In genomic region chr1:184362876-184363275, GRCh38 we compare ENCODE assay signal across 17 cellular contexts. TPM values are rescaled to one million over a fixed set of nuclear protein-coding genes. Genes with fewer than 3 reads are reported as not detected.
DNase-seq lines count a peak whose midpoint lies in the region; ATAC-seq and TF ChIP-seq lines count a peak whose summit lies in the region.
"Had no signal": no experiment of that assay in that cellular context is flagged by ENCODE, and none has a peak within 500 bp of the region (broad histone marks: within the 10 kb centered on the region; RNA-seq: fewer than 3 reads in every experiment).

No MANE protein-coding gene starts in this region.

- H3K4me1 ChIP-seq in colonic mucosa (peaks cover 8% of the 10 kb centered on the region), prostate gland (replicated peaks) (peaks cover 6% of the 10 kb centered on the region), OCI-LY7 (ENCODE audit: insufficient read depth, low read length, poor library complexity, severe bottlenecking) (no peaks in the 10 kb centered on the region)
- H3K4me1 ChIP-seq: SJCRH30 had no signal

- TF ChIP-seq CTCF in LNCaP clone FGC (IDR thresholded peaks at IDR 0.05; ENCODE audit: control insufficient read depth, extremely low read depth, insufficient read depth) (no peak), colonic mucosa (IDR thresholded peaks at IDR 0.05) (no peak), prostate gland (IDR thresholded peaks at IDR 0.05) (no peak), OCI-LY7 (conservative IDR thresholded peaks at IDR 0.05; ENCODE audit: low read length) (no peak)

- H3K27ac ChIP-seq in colonic mucosa (peak overlapping the region; percentile 24), prostate gland (peak overlapping the region; percentile 56 to 77), OCI-LY7 (ENCODE audit: low read depth, low read length, poor library complexity, severe bottlenecking) (no peak overlapping the region)
- H3K27ac ChIP-seq: SJCRH30 had no signal

- H3K27me3 ChIP-seq in colonic mucosa: no peaks in the 10 kb centered on the region
- no peaks in the 10 kb centered on the region for H3K27me3 ChIP-seq in prostate gland (replicated peaks; ENCODE audit: insufficient read depth)
- H3K27me3 ChIP-seq: SJCRH30 had no signal

- no peaks in the 10 kb centered on the region for H3K79me2 ChIP-seq in OCI-LY7 (ENCODE audit: insufficient read depth, low read depth, low read length)

- H3K9me2 ChIP-seq in OCI-LY7 (ENCODE audit: insufficient read depth, low read length): no peaks in the 10 kb centered on the region

- H2AFZ ChIP-seq in OCI-LY7 (ENCODE audit: low read length): no peak overlapping the region

- BruUV-seq in OCI-LY7 (replicated peaks; lab: Mats Ljungman, UMichigan): no TSS peak

- H3K9ac ChIP-seq in colonic mucosa (ENCODE audit: low read depth in 2 of 2, low read length in 2 of 2): no peak overlapping the region

- POLR2A ChIA-PET in OCI-LY7 (lab: Charles Lee): no interaction called here

- intact Hi-C loops in colonic mucosa (cut with DNase I) (no loop called here), prostate gland (cut with DNase I) (no loop called here), OCI-LY7 (cut with micrococcal nuclease; ENCODE audit: unreplicated experiment) (no loop called here)

- H3K4me3 ChIP-seq in LNCaP clone FGC (ENCODE audit: low read depth, low read length) (no peak overlapping the region), colonic mucosa (no peak overlapping the region), prostate gland (no peak overlapping the region), OCI-LY7 (ENCODE audit: low read depth, low read length, poor library complexity, severe bottlenecking) (no peak overlapping the region)
- H3K4me3 ChIP-seq: SJCRH30 had no signal

- H4K20me1 ChIP-seq in OCI-LY7 (ENCODE audit: insufficient read depth, low read length): no peaks in the 10 kb centered on the region

- 29% methylated on average over 1 of the region's 1 CpG for WGBS in prostate gland

- CTCF ChIA-PET in OCI-LY7 (lab: Charles Lee; ENCODE audit: unreplicated experiment): no interaction called here

- TF ChIP-seq POLR2A in prostate gland (IDR thresholded peaks at IDR 0.05): no peak

- H3K36me3 ChIP-seq in colonic mucosa: no peaks in the 10 kb centered on the region
- H3K36me3 ChIP-seq in prostate gland: no peaks in the 10 kb centered on the region
- no peaks in the 10 kb centered on the region for H3K36me3 ChIP-seq in OCI-LY7 (ENCODE audit: insufficient read depth, low read length)
- H3K36me3 ChIP-seq: SJCRH30 had no signal

- ATAC-seq in activated CD4-positive, CD25-positive, alpha-beta regulatory T cell treated with anti-CD3 and anti-CD28 coated beads, Interleukin-2, amount 50 U/mL, for 24 hours: no peak
- ATAC-seq: activated T-cell treated with anti-CD3 and anti-CD28 coated beads, Interleukin-2, amount 50 U/mL, for 72 hours; stimulated activated effector memory CD8-positive, alpha-beta T cell treated with anti-CD3 and anti-CD28 coated beads, Interleukin-12 subunit alpha, Interleukin-12 subunit beta, amount 100 ng/mL, for 72 hours had no signal

- H3K9me3 ChIP-seq in colonic mucosa (no peaks in the 10 kb centered on the region), prostate gland (no peaks in the 10 kb centered on the region), OCI-LY7 (ENCODE audit: low read length) (no peaks in the 10 kb centered on the region)
- H3K9me3 ChIP-seq: SJCRH30 had no signal

- H3K4me2 ChIP-seq in OCI-LY7 (ENCODE audit: low read length): no peak overlapping the region

- DNase-seq in AG20443 (ENCODE audit: low spot score) (peak; percentile 34), LNCaP clone FGC (ENCODE audit: low read depth) (peak; percentile 95), colonic mucosa (no peak), prostate gland (ENCODE audit: low spot score) (peak; percentile 44), OCI-LY7 (ENCODE audit: low spot score) (no peak), SHP77 (lab: John Stamatoyannopoulos, UW) (no peak)
- no peak for DNase-seq in effector CD8-positive, alpha-beta T cell (lab: John Stamatoyannopoulos, UW)
- DNase-seq: activated CD4-positive, CD25-positive, alpha-beta regulatory T cell treated with anti-CD3 and anti-CD28 coated beads, Interleukin-2, amount 50 U/mL, for 72 hours; activated CD8-positive, alpha-beta memory T cell treated with anti-CD3 and anti-CD28 coated beads for 24 hours; activated T-cell treated with anti-CD3 and anti-CD28 coated beads, Interleukin-2, amount 50 U/mL, for 72 hours; DMS79 treated with DMSO at 0.1 percent for 48 hours; H9; NCI-H2029; NCI-H510A treated with DMSO at 0.1 percent for 48 hours; SJCRH30 had no signal

RNA-seq across cellular contexts. Expression of gene C1orf21, which starts 24.0 kb away (rescaled TPM):
- total RNA-seq in colonic mucosa (10 to 100 TPM; 68.1 to 81.1 TPM), prostate gland (10 to 100 TPM; 28.8 to 79.3 TPM), OCI-LY7 (2022) (not detected in 2 replicates)
- not detected in 2 replicates for total RNA-seq in OCI-LY7 (2014; rRNA removed; shearing (Covaris generic))

Comparison
In these comparisons a context has a peak if more than half of its experiments do, and no peak if none do; other contexts are left out.
1. DNase-seq: peak in AG20443 (single experiment), LNCaP clone FGC (single experiment) and prostate gland (single experiment); none in colonic mucosa (single experiment), effector CD8-positive, alpha-beta T cell (single experiment), OCI-LY7 (single experiment) and SHP77 (0 of 2).
2. RNA of gene C1orf21, which starts 24.0 kb away (total RNA-seq): 68.1 to 81.1 TPM in colonic mucosa and 28.8 to 79.3 TPM in prostate gland; not detected in OCI-LY7; every median in the first group is over 10 times any median in the second.